1 cellular context compared by ENCODE assay signal in genomic region chr6:46013639-46014038, GRCh38.
TF ChIP-seq lines count a peak whose summit lies in the region.

No MANE protein-coding gene starts in this region.

TF ChIP-seq in WTC11, 78 proteins besides CTCF, POLR2A, EP300 and RAD21 (continued from another document):
- TF ChIP-seq AFF4 (CRISPR knock-in tag; IDR thresholded peaks at IDR 0.05; ENCODE audit: borderline replicate concordance) (no peak), TEAD1 (CRISPR knock-in tag; IDR thresholded peaks at IDR 0.05) (no peak), MXD4 (CRISPR knock-in tag; IDR thresholded peaks at IDR 0.05; ENCODE audit: borderline replicate concordance) (no peak)
